In the genomic region with DNA sequence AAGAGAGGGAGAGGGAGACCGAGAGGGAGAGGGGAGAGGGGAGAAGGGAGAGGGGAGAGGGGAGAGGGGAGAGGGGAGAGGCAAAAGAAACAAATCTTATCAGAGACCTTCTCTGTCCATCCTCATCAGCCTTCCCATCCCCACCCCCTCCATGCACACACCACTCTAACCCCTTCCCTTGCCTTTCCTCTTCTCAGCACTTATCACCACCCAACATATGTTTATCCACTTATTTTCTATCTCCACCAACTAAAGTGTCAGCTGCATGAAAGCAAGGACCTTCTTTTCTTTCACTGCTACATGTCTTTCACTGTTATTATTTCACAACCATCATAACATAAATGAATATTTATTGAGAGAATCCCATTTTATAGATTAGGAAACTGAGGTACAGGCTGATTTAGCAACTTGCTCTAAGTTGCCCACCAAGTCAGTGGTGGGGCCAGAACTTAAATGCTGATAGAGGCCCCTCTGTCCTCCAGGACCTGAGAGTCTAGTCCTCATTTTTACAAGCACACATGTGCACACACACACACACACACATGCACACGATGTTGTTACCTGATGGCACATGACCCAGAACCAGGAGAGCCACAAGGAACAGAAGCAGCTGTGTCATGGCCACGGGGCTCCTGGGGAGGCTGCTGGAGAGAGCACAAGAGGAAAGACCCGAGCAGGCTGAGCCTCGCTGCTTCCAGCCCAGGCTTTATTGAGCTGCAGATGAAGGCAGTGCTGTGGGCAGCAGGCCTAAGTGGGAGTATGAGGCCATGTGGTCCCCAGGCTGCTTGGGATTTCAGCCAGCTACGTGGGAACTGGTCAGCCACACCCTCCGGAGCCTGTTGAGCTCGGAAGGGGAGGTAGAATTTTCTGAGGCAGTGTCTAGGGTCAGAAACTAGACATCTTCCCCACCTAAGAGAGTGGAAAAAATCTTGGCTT, we compare ENCODE assay signal across 30 cellular contexts. TPM values are rescaled to one million over a fixed set of nuclear protein-coding genes. Genes with fewer than 3 reads are reported as not detected.
DNase-seq lines count a peak whose midpoint lies in the region; ATAC-seq and TF ChIP-seq lines count a peak whose summit lies in the region.
"Had no signal": no experiment of that assay in that cellular context is flagged by ENCODE, and none has a peak within 500 bp of the region (broad histone marks: within the 10 kb centered on the region; RNA-seq: fewer than 3 reads in every experiment).

No MANE protein-coding gene starts in this region.

- peaks cover 2% of the 10 kb centered on the region for H3K4me1 Mint-ChIP-seq in activated CD4-positive, alpha-beta T cell treated with anti-CD3 and anti-CD28 coated beads, Interleukin-2, amount 10 ng/mL, durations not matched to agents 7 days and 5 days
- peaks cover 8% of the 10 kb centered on the region for H3K4me1 Mint-ChIP-seq in glutamatergic neuron (ENCODE audit: low read depth, unreplicated experiment)

- CTCF ChIA-PET in activated CD4-positive, alpha-beta T cell treated with anti-CD3 and anti-CD28 coated beads, Interleukin-2, amount 10 ng/mL, durations not matched to agents 7 days and 5 days (lab: Charles Lee): interaction anchor here (1.2 to 1.5 kb wide), 2 partner anchors 28 to 97 kb away, joined by 3 to 4 read pairs; no protein-coding TSS in a partner anchor

- no peaks in the 10 kb centered on the region for H3K79me2 ChIP-seq in SU-DHL-6 (ENCODE audit: insufficient read depth, low read length)

- TF ChIP-seq POLR2A in vagina (IDR thresholded peaks at IDR 0.05): no peak

- H3K9me2 ChIP-seq in SU-DHL-6 (replicated peaks; ENCODE audit: insufficient read depth, low read length): no peaks in the 10 kb centered on the region

- H3K4me3 Mint-ChIP-seq in activated CD4-positive, alpha-beta T cell treated with anti-CD3 and anti-CD28 coated beads, Interleukin-2, amount 10 ng/mL, durations not matched to agents 7 days and 5 days: no peak overlapping the region
- peak overlapping the region; percentile 43 for H3K4me3 Mint-ChIP-seq in glutamatergic neuron (ENCODE audit: unreplicated experiment)
- H3K4me3 Mint-ChIP-seq: activated CD8-positive, alpha-beta T cell treated with anti-CD3 and anti-CD28 coated beads for 36 hours; natural killer cell treated with Interleukin-12 subunit alpha and Interleukin-12 subunit beta and Interleukin-15 and Interleukin-18, amount 100 ng/mL, for 72 hours had no signal

- H3K9ac ChIP-seq in SU-DHL-6 (ENCODE audit: low read length): no peak overlapping the region
- H3K9ac ChIP-seq: BLaER1 treated with 17β-estradiol and CSF1 and Interleukin-3, amounts not matched to agents 10 nM and 100 nM had no signal

- H3F3A ChIP-seq in SU-DHL-6 (ENCODE audit: insufficient read depth): 0 out of 2 replicates have a peak, but pooled peaks cover 7% of the 10 kb centered on the region

- H2AFZ ChIP-seq in SU-DHL-6 (ENCODE audit: low read depth, low read length, severe bottlenecking): no peak overlapping the region

- H3K9me3 ChIP-seq in SU-DHL-6 (ENCODE audit: insufficient read depth, low read length) (no peaks in the 10 kb centered on the region), vagina (no peaks in the 10 kb centered on the region)

- peaks cover 4% of the 10 kb centered on the region for H3K9me3 Mint-ChIP-seq in activated CD4-positive, alpha-beta T cell treated with anti-CD3 and anti-CD28 coated beads, Interleukin-2, amount 10 ng/mL, durations not matched to agents 7 days and 5 days
- H3K9me3 Mint-ChIP-seq in glutamatergic neuron (ENCODE audit: unreplicated experiment): peaks cover 14% of the 10 kb centered on the region
- H3K9me3 Mint-ChIP-seq: natural killer cell treated with Interleukin-12 subunit alpha and Interleukin-12 subunit beta and Interleukin-15 and Interleukin-18, amount 100 ng/mL, for 72 hours had no signal

- POLR2A ChIA-PET in activated CD4-positive, alpha-beta T cell treated with anti-CD3 and anti-CD28 coated beads, Interleukin-2, amount 10 ng/mL, durations not matched to agents 7 days and 5 days (lab: Charles Lee): no interaction called here

- no peak for ATAC-seq in GM21423 (IDR thresholded peaks at IDR 0.05; ENCODE audit: unreplicated experiment)
- ATAC-seq: activated CD8-positive, alpha-beta T cell treated with anti-CD3 and anti-CD28 coated beads for 36 hours had no signal

- H3K4me3 ChIP-seq in SU-DHL-6 (ENCODE audit: insufficient read depth, low read length, poor library complexity, severe bottlenecking) (no peak overlapping the region), vagina (no peak overlapping the region)
- H3K4me3 ChIP-seq: BLaER1 treated with 17β-estradiol and CSF1 and Interleukin-3, amounts not matched to agents 10 nM and 100 nM had no signal

- H3K27ac ChIP-seq in SU-DHL-6 (ENCODE audit: low read depth, low read length) (peak overlapping the region; percentile 58; the same call in 1 of the 2 replicates), vagina (peak overlapping the region; percentile 90)
- H3K27ac ChIP-seq: BLaER1 treated with 17β-estradiol and CSF1 and Interleukin-3, amounts not matched to agents 10 nM and 100 nM; epithelial cell of prostate had no signal

- no peaks in the 10 kb centered on the region for H4K20me1 ChIP-seq in SU-DHL-6 (ENCODE audit: low read depth, low read length)
- H4K20me1 ChIP-seq: BLaER1 treated with 17β-estradiol and CSF1 and Interleukin-3, amounts not matched to agents 10 nM and 100 nM had no signal

- H3K27me3 ChIP-seq in SU-DHL-6 (ENCODE audit: low read length): no peaks in the 10 kb centered on the region
- no peaks in the 10 kb centered on the region for H3K27me3 ChIP-seq in vagina

- H3K27ac Mint-ChIP-seq in activated CD4-positive, alpha-beta T cell treated with anti-CD3 and anti-CD28 coated beads, Interleukin-2, amount 10 ng/mL, durations not matched to agents 7 days and 5 days: peak overlapping the region; percentile 19
- peak overlapping the region; percentile 65 for H3K27ac Mint-ChIP-seq in glutamatergic neuron (ENCODE audit: unreplicated experiment)
- H3K27ac Mint-ChIP-seq: activated CD8-positive, alpha-beta T cell treated with anti-CD3 and anti-CD28 coated beads for 36 hours; natural killer cell treated with Interleukin-12 subunit alpha and Interleukin-12 subunit beta and Interleukin-15 and Interleukin-18, amount 100 ng/mL, for 72 hours had no signal

- H3K4me1 ChIP-seq in vagina: peaks cover 24% of the 10 kb centered on the region

- DNase-seq in activated CD4-positive, alpha-beta T cell treated with anti-CD3 and anti-CD28 coated beads, Interleukin-2, amount 10 ng/mL, durations not matched to agents 7 days and 5 days: no peak
- DNase-seq in activated CD4-positive, alpha-beta T cell treated with anti-CD3 and anti-CD28 coated beads for 1 hour: no peak
- no peak for DNase-seq in glutamatergic neuron
- no peak for DNase-seq in vagina (ENCODE audit: extremely low spot score in 2 of 2)
- DNase-seq in ureter (ENCODE audit: low spot score): no peak
- no peak for DNase-seq in D341Med (ENCODE audit: low spot score)
- DNase-seq: activated CD4-positive, CD25-positive, alpha-beta regulatory T cell; activated CD8-positive, alpha-beta T cell treated with anti-CD3 and anti-CD28 coated beads for 36 hours; activated effector memory CD4-positive, alpha-beta T cell treated with anti-CD3 and anti-CD28 coated beads, Interleukin-2, amount 50 U/mL, for 16 hours; Calu3; foreskin melanocyte; hippocampal formation; NCI-H1105; NCI-H2081 treated with DMSO at 0.1 percent for 48 hours; NCI-H345; NCI-H774; SHP77; stimulated activated CD4-positive, alpha-beta T cell treated with anti-CD3 and anti-CD28 coated beads, Interleukin-4, amount 100 ng/mL, for 24 hours; stimulated activated naive CD4-positive, alpha-beta T cell; SW 1271; T1000 had no signal

- intact Hi-C loops in vagina (cut with DNase I): no loop called here

- no peak overlapping the region for H3K4me2 ChIP-seq in SU-DHL-6 (ENCODE audit: low read depth, low read length, poor library complexity, severe bottlenecking)
- H3K4me2 ChIP-seq: BLaER1 treated with 17β-estradiol and CSF1 and Interleukin-3, amounts not matched to agents 10 nM and 100 nM had no signal

- H3K36me3 ChIP-seq in SU-DHL-6 (ENCODE audit: low read length) (no peaks in the 10 kb centered on the region), vagina (no peaks in the 10 kb centered on the region)
- H3K36me3 ChIP-seq: BLaER1 treated with 17β-estradiol and CSF1 and Interleukin-3, amounts not matched to agents 10 nM and 100 nM had no signal

- H3K27me3 Mint-ChIP-seq in activated CD4-positive, alpha-beta T cell treated with anti-CD3 and anti-CD28 coated beads, Interleukin-2, amount 10 ng/mL, durations not matched to agents 7 days and 5 days: peaks cover 35% of the 10 kb centered on the region
- peaks cover 27% of the 10 kb centered on the region for H3K27me3 Mint-ChIP-seq in glutamatergic neuron (ENCODE audit: unreplicated experiment)

- no peak for TF ChIP-seq CTCF in SU-DHL-6 (IDR thresholded peaks at IDR 0.05; ENCODE audit: insufficient read depth, low read length, poor library complexity, severe bottlenecking)
- no peak for TF ChIP-seq CTCF in glutamatergic neuron (IDR thresholded peaks at IDR 0.05; ENCODE audit: partially characterized antibody, unreplicated experiment)
- TF ChIP-seq CTCF in vagina (IDR thresholded peaks at IDR 0.05): no peak

- peaks cover 2% of the 10 kb centered on the region for H3K36me3 Mint-ChIP-seq in activated CD4-positive, alpha-beta T cell treated with anti-CD3 and anti-CD28 coated beads, Interleukin-2, amount 10 ng/mL, durations not matched to agents 7 days and 5 days (ENCODE audit: low read depth)
- H3K36me3 Mint-ChIP-seq in glutamatergic neuron (ENCODE audit: unreplicated experiment): peaks cover 24% of the 10 kb centered on the region
- H3K36me3 Mint-ChIP-seq: natural killer cell treated with Interleukin-12 subunit alpha and Interleukin-12 subunit beta and Interleukin-15 and Interleukin-18, amount 100 ng/mL, for 72 hours had no signal

RNA-seq across cellular contexts. Expression of a gene that starts 2.3 kb away (rescaled TPM):
- total RNA-seq in activated CD4-positive, alpha-beta T cell treated with anti-CD3 and anti-CD28 coated beads, Interleukin-2, amount 10 ng/mL, durations not matched to agents 7 days and 5 days: not detected
- not detected for total RNA-seq in glutamatergic neuron (ENCODE audit: unreplicated experiment)
- not detected for total RNA-seq in vagina
- total RNA-seq in ureter: 3.3 TPM
- total RNA-seq: activated CD8-positive, alpha-beta T cell treated with anti-CD3 and anti-CD28 coated beads for 36 hours; Calu3; cerebellum; liver; mononuclear cell; natural killer cell treated with Interleukin-12 subunit alpha and Interleukin-12 subunit beta and Interleukin-15 and Interleukin-18, amount 100 ng/mL, for 72 hours; osteocyte had no signal

RNA-seq across cellular contexts. Expression of a gene that starts 2.4 kb away (rescaled TPM):
- not detected for total RNA-seq in activated CD4-positive, alpha-beta T cell treated with anti-CD3 and anti-CD28 coated beads, Interleukin-2, amount 10 ng/mL, durations not matched to agents 7 days and 5 days
- 2.8 TPM for total RNA-seq in glutamatergic neuron (ENCODE audit: unreplicated experiment)
- total RNA-seq in vagina: 4.4 TPM
- 8.6 TPM for total RNA-seq in ureter
- total RNA-seq: activated CD8-positive, alpha-beta T cell treated with anti-CD3 and anti-CD28 coated beads for 36 hours; Calu3; cerebellum; natural killer cell treated with Interleukin-12 subunit alpha and Interleukin-12 subunit beta and Interleukin-15 and Interleukin-18, amount 100 ng/mL, for 72 hours; osteocyte had no signal

RNA-seq across cellular contexts. Expression of a gene that starts 32.2 kb away (rescaled TPM):
- not detected for total RNA-seq in activated CD4-positive, alpha-beta T cell treated with anti-CD3 and anti-CD28 coated beads, Interleukin-2, amount 10 ng/mL, durations not matched to agents 7 days and 5 days
- total RNA-seq in glutamatergic neuron (ENCODE audit: unreplicated experiment) (not detected), vagina (not detected), ureter (not detected)
- total RNA-seq: activated CD8-positive, alpha-beta T cell treated with anti-CD3 and anti-CD28 coated beads for 36 hours; Calu3; cerebellum; liver; mononuclear cell; natural killer cell treated with Interleukin-12 subunit alpha and Interleukin-12 subunit beta and Interleukin-15 and Interleukin-18, amount 100 ng/mL, for 72 hours; osteocyte had no signal

RNA-seq across cellular contexts. Expression of a gene that starts 41.6 kb away (rescaled TPM):
- total RNA-seq in activated CD4-positive, alpha-beta T cell treated with anti-CD3 and anti-CD28 coated beads, Interleukin-2, amount 10 ng/mL, durations not matched to agents 7 days and 5 days: 100 to 1,000 TPM; 137 to 146 TPM
- total RNA-seq in glutamatergic neuron (ENCODE audit: unreplicated experiment): 320 TPM
- 77.8 TPM for total RNA-seq in vagina
- 176 TPM for total RNA-seq in ureter
